ENCODE assay signal across 1 cellular context in genomic region chr16:11203111-11203623, GRCh38.
TF ChIP-seq lines count a peak whose summit lies in the region.

No MANE protein-coding gene starts in this region.

TF ChIP-seq in GM23338, 12 proteins besides CTCF, POLR2A, EP300 and RAD21 (continued from another document):
- no peak for TF ChIP-seq ZNF462 (CRISPR knock-in tag; IDR thresholded peaks at IDR 0.05)
- no peak for TF ChIP-seq EZH2phosphoT487 (IDR thresholded peaks at IDR 0.05; ENCODE audit: unreplicated experiment)
- no peak for TF ChIP-seq ETS1 (IDR thresholded peaks at IDR 0.05)
- TF ChIP-seq ZNF331 (CRISPR knock-in tag; IDR thresholded peaks at IDR 0.05; ENCODE audit: low read depth), result no peak
- TF ChIP-seq STAT1 (IDR thresholded peaks at IDR 0.05; ENCODE audit: unreplicated experiment), result no peak
- TF ChIP-seq REST (IDR thresholded peaks at IDR 0.05; ENCODE audit: unreplicated experiment), result no peak
- no peak for TF ChIP-seq ZNF114 (CRISPR knock-in tag; IDR thresholded peaks at IDR 0.05)
- TF ChIP-seq CREB1 (CRISPR knock-in tag; IDR thresholded peaks at IDR 0.05; ENCODE audit: low read depth), result no peak
- no peak for TF ChIP-seq POLR2AphosphoS5 (IDR thresholded peaks at IDR 0.05; ENCODE audit: low read depth)
- no peak for TF ChIP-seq JUNB (IDR thresholded peaks at IDR 0.05; ENCODE audit: unreplicated experiment)
- no peak for TF ChIP-seq EZH2 (IDR thresholded peaks at IDR 0.05; ENCODE audit: low read depth, unreplicated experiment)
